8 cellular contexts compared by ENCODE assay signal in the genomic region with DNA sequence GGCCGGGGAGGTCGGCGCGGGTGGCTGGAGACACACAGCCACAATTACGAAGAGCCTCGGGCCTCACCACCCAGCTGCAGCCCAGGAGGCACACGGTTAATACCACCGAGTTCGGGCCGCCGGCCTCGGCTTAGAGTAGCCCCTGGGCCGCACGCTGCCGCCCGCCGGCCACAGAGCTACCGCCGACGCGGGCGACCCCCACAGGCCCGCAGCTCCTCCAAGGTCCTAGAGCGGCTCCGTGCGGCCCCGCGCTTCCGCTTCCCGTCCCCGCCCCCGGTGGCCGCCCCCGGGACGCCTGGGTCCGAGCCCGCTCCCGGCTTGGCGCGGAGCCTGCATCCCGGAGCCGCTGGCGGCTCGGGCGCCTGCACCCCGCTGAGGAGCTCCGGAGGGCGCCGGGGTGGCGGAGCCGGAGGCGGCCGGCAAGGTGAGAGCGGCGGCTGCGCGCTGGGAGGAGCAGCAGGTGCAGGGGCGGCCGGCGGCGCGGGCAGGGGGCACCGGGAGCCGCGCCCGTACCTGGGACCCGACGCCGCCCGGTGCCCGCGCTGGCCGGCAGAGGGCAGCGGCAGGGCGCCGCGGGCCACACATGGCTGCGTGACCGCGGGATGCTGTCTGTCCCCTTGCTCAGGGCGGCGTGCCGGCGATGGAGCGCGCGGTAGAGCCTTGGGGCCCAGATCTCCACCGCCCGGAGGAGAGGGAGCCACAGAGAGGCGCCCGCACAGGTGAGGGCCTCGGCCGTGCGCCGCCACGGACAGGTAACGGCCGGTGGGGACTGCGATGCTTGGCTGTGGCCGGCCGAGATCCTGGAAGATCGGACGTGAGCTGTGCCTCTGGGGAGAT. TPM values are rescaled to one million over a fixed set of nuclear protein-coding genes. Genes with fewer than 3 reads are reported as not detected.
DNase-seq lines count a peak whose midpoint lies in the region; ATAC-seq, FAIRE-seq and TF ChIP-seq lines count a peak whose summit lies in the region.

Gene ZNF48 (plus strand): TSS at position 266 of the 837 bp plus-strand sequence. CDS start 375 bp downstream, at position 641.

- H3K27me3 Mint-ChIP-seq in activated naive CD4-positive, alpha-beta T cell treated with anti-CD3 and anti-CD28 coated beads, Interleukin-2, amount 50 U/mL, for 24 hours: no peaks in the 10 kb centered on the region
- peaks cover 15% of the 10 kb centered on the region for H3K27me3 Mint-ChIP-seq in neural progenitor cell (ENCODE audit: insufficient read depth, low read depth)

- peaks cover 42% of the 10 kb centered on the region for H3K79me2 ChIP-seq in neural progenitor cell (ENCODE audit: low read depth)

- peak within 1 kb of the TSS; percentile 99 for H3K27ac ChIP-seq in neural progenitor cell

- peaks cover 40% of the 10 kb centered on the region for H4K20me1 ChIP-seq in neural progenitor cell (ENCODE audit: low read depth)

- H3K9me3 ChIP-seq in neural progenitor cell (ENCODE audit: low read depth): no peaks in the 10 kb centered on the region

- peaks cover 75% of the 10 kb centered on the region for H3F3A ChIP-seq in neural progenitor cell (ENCODE audit: low read depth)

- H3K9ac ChIP-seq in neural progenitor cell: peak within 1 kb of the TSS; percentile 75

- peak; percentile 66 for DNase-seq in Daoy (ENCODE audit: low read depth)
- DNase-seq in M059J (ENCODE audit: low read depth): peak; percentile 87
- DNase-seq in SHP77 (lab: John Stamatoyannopoulos, UW): peak; percentile 94 to 96
- DNase-seq in globus pallidus (ENCODE audit: low spot score): peak; percentile 91
- peak; percentile 97 for DNase-seq in neural progenitor cell (ENCODE audit: low spot score)
- peak; percentile 78 for DNase-seq in urothelium cell line (ENCODE audit: low spot score)

- H3K4me1 ChIP-seq in neural progenitor cell: peaks cover 35% of the 10 kb centered on the region

- H3K27ac Mint-ChIP-seq in activated naive CD4-positive, alpha-beta T cell treated with anti-CD3 and anti-CD28 coated beads, Interleukin-2, amount 50 U/mL, for 24 hours: peak within 1 kb of the TSS; percentile 86
- peak within 1 kb of the TSS; percentile 98 for H3K27ac Mint-ChIP-seq in neural progenitor cell

- no peaks in the 10 kb centered on the region for H3K9me3 Mint-ChIP-seq in activated naive CD4-positive, alpha-beta T cell treated with anti-CD3 and anti-CD28 coated beads, Interleukin-2, amount 50 U/mL, for 24 hours
- H3K9me3 Mint-ChIP-seq in neural progenitor cell: no peaks in the 10 kb centered on the region

- FAIRE-seq in urothelium cell line (lab: Jason Lieb, UNC): no peak

- peaks cover 2% of the 10 kb centered on the region for H3K36me3 Mint-ChIP-seq in activated naive CD4-positive, alpha-beta T cell treated with anti-CD3 and anti-CD28 coated beads, Interleukin-2, amount 50 U/mL, for 24 hours
- H3K36me3 Mint-ChIP-seq in neural progenitor cell: peaks cover 5% of the 10 kb centered on the region

- peak; percentile 58 for ATAC-seq in GM21825 (IDR thresholded peaks at IDR 0.05; ENCODE audit: unreplicated experiment)

- no peaks in the 10 kb centered on the region for H3K36me3 ChIP-seq in neural progenitor cell

- H2AFZ ChIP-seq in neural progenitor cell (replicated peaks): peak within 1 kb of the TSS; percentile 30

- peak within 1 kb of the TSS; percentile 91 for H3K4me3 Mint-ChIP-seq in activated naive CD4-positive, alpha-beta T cell treated with anti-CD3 and anti-CD28 coated beads, Interleukin-2, amount 50 U/mL, for 24 hours
- peak within 1 kb of the TSS; percentile 86 for H3K4me3 Mint-ChIP-seq in neural progenitor cell

- peak within 1 kb of the TSS; percentile 100 for H3K4me2 ChIP-seq in neural progenitor cell

- TF ChIP-seq CTCF in neural progenitor cell (IDR thresholded peaks at IDR 0.05): peak; percentile 49

- no peaks in the 10 kb centered on the region for H3K27me3 ChIP-seq in neural progenitor cell

- H3K4me1 Mint-ChIP-seq in activated naive CD4-positive, alpha-beta T cell treated with anti-CD3 and anti-CD28 coated beads, Interleukin-2, amount 50 U/mL, for 24 hours: peaks cover 40% of the 10 kb centered on the region
- H3K4me1 Mint-ChIP-seq in neural progenitor cell: peaks cover 46% of the 10 kb centered on the region

- peak within 1 kb of the TSS; percentile 100 for H3K4me3 ChIP-seq in neural progenitor cell

RNA-seq across cellular contexts. Expression of gene ZNF48, which starts in this region (rescaled TPM):
- total RNA-seq in Daoy (2014; rRNA removed; shearing (Covaris generic)): 6.0 and 6.3 TPM in 2 replicates
- total RNA-seq in M059J (2014; rRNA removed; shearing (Covaris generic)): 5.9 and 10.6 TPM in 2 replicates
- total RNA-seq in neural progenitor cell (ENCODE audit: low replicate concordance): 39.3 and 41.8 TPM in 2 replicates

Comparison
In these comparisons a context has a peak if more than half of its experiments do, and no peak if none do; other contexts are left out.
1. Peak in every context shown above with its lines: DNase-seq, ATAC-seq, H3K4me3 ChIP-seq and H3K27ac ChIP-seq.